Comparison of ENCODE assay signal across 8 cellular contexts in genomic region chr17:40331743-40332641, GRCh38. TPM values are rescaled to one million over a fixed set of nuclear protein-coding genes. Genes with fewer than 3 reads are reported as not detected.
DNase-seq lines count a peak whose midpoint lies in the region; ATAC-seq and TF ChIP-seq lines count a peak whose summit lies in the region.

No MANE protein-coding gene starts in this region.

- peaks cover 69% of the 10 kb centered on the region for H3K4me1 ChIP-seq in GM23248 (ENCODE audit: insufficient read depth)
- peaks cover 0 to 100% (median 95%) of the 10 kb centered on the region in 4 donors for H3K4me1 ChIP-seq in sigmoid colon

- H3K4me3 Mint-ChIP-seq in activated CD8-positive, alpha-beta T cell treated with anti-CD3 and anti-CD28 coated beads for 36 hours: peak overlapping the region; percentile 15

- no peak for TF ChIP-seq POLR2A in sigmoid colon (IDR thresholded peaks at IDR 0.05)

- POLR2A ChIA-PET in activated CD8-positive, alpha-beta T cell treated with anti-CD3 and anti-CD28 coated beads for 36 hours (lab: Charles Lee): interaction anchor here (0.5 to 3.1 kb wide), 9 partner anchors 8 to 155 kb away, joined by 3 to 12 read pairs (median 3); no protein-coding TSS in a partner anchor

- H3K4me2 ChIP-seq in GM23248 (ENCODE audit: unreplicated experiment): peak overlapping the region; percentile 58

- H3K9ac ChIP-seq in GM23248: peak overlapping the region; percentile 48

- in situ Hi-C loops in GM23248 (cut with MboI): no loop called here

- peaks cover 38% of the 10 kb centered on the region for H3K36me3 Mint-ChIP-seq in activated CD8-positive, alpha-beta T cell treated with anti-CD3 and anti-CD28 coated beads for 36 hours (ENCODE audit: low read depth)

- no peak overlapping the region for H3K4me3 ChIP-seq in GM23248
- peak overlapping the region in 3 of 4 donors; percentile 15 to 22 (median 16) for H3K4me3 ChIP-seq in sigmoid colon

- H3K9me3 ChIP-seq in GM23248 (ENCODE audit: low read depth) (no peaks in the 10 kb centered on the region), sigmoid colon (no peaks in the 10 kb centered on the region)

- H3K9me3 Mint-ChIP-seq in activated CD8-positive, alpha-beta T cell treated with anti-CD3 and anti-CD28 coated beads for 36 hours: no peaks in the 10 kb centered on the region

- H3K36me3 ChIP-seq in GM23248 (ENCODE audit: low read depth) (0 out of 2 replicates have a peak, but pooled peaks cover 4% of the 10 kb centered on the region), sigmoid colon (no peaks in the 10 kb centered on the region)

- H3K27ac ChIP-seq in GM23248 (peak overlapping the region; percentile 48), sigmoid colon (peak overlapping the region; percentile 87 to 98 (median 96))

- CTCF ChIA-PET in activated CD8-positive, alpha-beta T cell treated with anti-CD3 and anti-CD28 coated beads for 36 hours (lab: Charles Lee): interaction anchor here (1.1 to 2.8 kb wide), 6 partner anchors 15 to 31 kb away, joined by 3 to 15 read pairs (median 5); no protein-coding TSS in a partner anchor

- H3F3A ChIP-seq in GM23248 (ENCODE audit: insufficient read depth): peaks cover 14% of the 10 kb centered on the region; the same call in 1 of the 2 replicates

- peak; percentile 18 for ATAC-seq in activated CD8-positive, alpha-beta T cell treated with anti-CD3 and anti-CD28 coated beads for 36 hours
- ATAC-seq in HG03354 (IDR thresholded peaks at IDR 0.05; ENCODE audit: poor library complexity, severe bottlenecking, unreplicated experiment) (no peak), HG03442 (IDR thresholded peaks at IDR 0.05; ENCODE audit: unreplicated experiment) (no peak)

- no peaks in the 10 kb centered on the region for H3K27me3 Mint-ChIP-seq in activated CD8-positive, alpha-beta T cell treated with anti-CD3 and anti-CD28 coated beads for 36 hours

- H3K9me2 ChIP-seq in GM23248 (ENCODE audit: insufficient read depth): no peaks in the 10 kb centered on the region

- WGBS in GM23248 (ENCODE audit: low coverage in 1 of 2, low lambda C conversion rate in 2 of 2, missing lambda C conversion rate in 2 of 2), 2 experiments: 17 to 20% methylated on average over 18 to 22 of the region's 22 CpGs
- 63 to 74% methylated on average over 22 of the region's 22 CpGs for WGBS in sigmoid colon, 2 donors

- intact Hi-C loops in activated CD8-positive, alpha-beta T cell treated with anti-CD3 and anti-CD28 coated beads for 36 hours (cut with micrococcal nuclease): no loop called here
- intact Hi-C loops in cardiac septum (cut with DNase I) (loop anchor here (1.0 kb wide), 2 partner anchors 9 to 21 kb away; no protein-coding TSS in a partner anchor), sigmoid colon (cut with DNase I) (no loop called here)

- no peak overlapping the region for H2AFZ ChIP-seq in GM23248

- peak; percentile 64 for DNase-seq in GM23248
- DNase-seq in activated CD8-positive, alpha-beta T cell treated with anti-CD3 and anti-CD28 coated beads for 36 hours: peak; percentile 59
- peak; percentile 96 for DNase-seq in cardiac septum (ENCODE audit: low spot score)
- DNase-seq in sigmoid colon: peak; percentile 95
- no peak for DNase-seq in NCI-H748 treated with DMSO at 0.1 percent for 48 hours (lab: John Stamatoyannopoulos, UW)
- no peak for DNase-seq in NK-92 (lab: John Stamatoyannopoulos, UW; ENCODE audit: unreplicated experiment)

- TF ChIP-seq EP300 in sigmoid colon (IDR thresholded peaks at IDR 0.05): peak in 3 of 4 donors; percentile 47 to 79 (median 57)

- H3K4me1 Mint-ChIP-seq in activated CD8-positive, alpha-beta T cell treated with anti-CD3 and anti-CD28 coated beads for 36 hours (ENCODE audit: low read depth): peaks cover 71% of the 10 kb centered on the region

- no peak for TF ChIP-seq CTCF in activated CD8-positive, alpha-beta T cell treated with anti-CD3 and anti-CD28 coated beads for 36 hours (IDR thresholded peaks at IDR 0.05)
- TF ChIP-seq CTCF in sigmoid colon (IDR thresholded peaks at IDR 0.05): no peak

- H3K27me3 ChIP-seq in GM23248 (replicated peaks; ENCODE audit: insufficient read depth) (no peaks in the 10 kb centered on the region), sigmoid colon (no peaks in the 10 kb centered on the region)

- peaks cover 100% of the 10 kb centered on the region for H3K79me2 ChIP-seq in GM23248 (ENCODE audit: insufficient read depth)

- H3K27ac Mint-ChIP-seq in activated CD8-positive, alpha-beta T cell treated with anti-CD3 and anti-CD28 coated beads for 36 hours: peak overlapping the region; percentile 80

- H4K20me1 ChIP-seq in GM23248 (ENCODE audit: insufficient read depth): no peaks in the 10 kb centered on the region; the same call in 1 of the 2 replicates

RNA-seq across cellular contexts. Expression of gene RARA, which starts 23.0 kb away (rescaled TPM):
- 32.2 and 38.9 TPM in 2 replicates for total RNA-seq in GM23248 (2014; rRNA removed; shearing (Covaris generic))
- polyA plus RNA-seq in GM23248 (2016; fragmentation: Nextera tagmentation; extraction: Ambion mirVana) (23.7 and 24.5 TPM in 2 replicates), sigmoid colon (10 to 100 TPM; 26.4 to 29.6 (median 27.8) TPM)
- total RNA-seq in activated CD8-positive, alpha-beta T cell treated with anti-CD3 and anti-CD28 coated beads for 36 hours: 10 to 100 TPM; 34.7 to 36.2 TPM
- total RNA-seq in cardiac septum (30.7 TPM), sigmoid colon (10 to 100 TPM; 15.8 to 27.3 (median 20.5) TPM)

RNA-seq across cellular contexts. Expression of gene GJD3, which starts 32.5 kb away (rescaled TPM):
- total RNA-seq in GM23248 (2014; rRNA removed; shearing (Covaris generic)): 1.2 TPM in 1 of 2 replicates, not detected in the other
- polyA plus RNA-seq in GM23248 (2016; fragmentation: Nextera tagmentation; extraction: Ambion mirVana): 1.3 and 2.0 TPM in 2 replicates
- not detected for total RNA-seq in activated CD8-positive, alpha-beta T cell treated with anti-CD3 and anti-CD28 coated beads for 36 hours
- total RNA-seq in cardiac septum: 2.6 TPM
- 1 to 10 TPM in 1 of 4 donors, under 1 TPM in 1, not detected in 2; 0.49 to 2.1 TPM for total RNA-seq in sigmoid colon
- polyA plus RNA-seq in sigmoid colon: under 1 TPM in 1 of 3 donors, not detected in 2; 0.64 TPM

RNA-seq across cellular contexts. Expression of gene CDC6, which starts 44.3 kb away (rescaled TPM):
- 12.4 and 13.4 TPM in 2 replicates for total RNA-seq in GM23248 (2014; rRNA removed; shearing (Covaris generic))
- polyA plus RNA-seq in GM23248 (2016; fragmentation: Nextera tagmentation; extraction: Ambion mirVana) (8.8 and 9.8 TPM in 2 replicates), sigmoid colon (10 to 100 TPM in 1 of 3 donors, 1 to 10 TPM in 2; 2.4 to 10.9 (median 8.6) TPM)
- total RNA-seq in activated CD8-positive, alpha-beta T cell treated with anti-CD3 and anti-CD28 coated beads for 36 hours: 100 to 1,000 TPM; 110 to 118 TPM
- total RNA-seq in cardiac septum (0.75 TPM), sigmoid colon (1 to 10 TPM in 1 of 4 donors, under 1 TPM in 2, not detected in 1; 0.33 to 1.5 (median 0.83) TPM)

Comparison
In these comparisons a context has a peak if more than half of its experiments do, and no peak if none do; other contexts are left out.
1. DNase-seq: peak in GM23248 (single experiment), activated CD8-positive, alpha-beta T cell treated with anti-CD3 and anti-CD28 coated beads for 36 hours (single experiment), cardiac septum (single experiment) and sigmoid colon (single experiment); none in NCI-H748 treated with DMSO at 0.1 percent for 48 hours (single experiment) and NK-92 (single experiment).